Comparison of ENCODE assay signal across 1 cellular context in the genomic region with DNA sequence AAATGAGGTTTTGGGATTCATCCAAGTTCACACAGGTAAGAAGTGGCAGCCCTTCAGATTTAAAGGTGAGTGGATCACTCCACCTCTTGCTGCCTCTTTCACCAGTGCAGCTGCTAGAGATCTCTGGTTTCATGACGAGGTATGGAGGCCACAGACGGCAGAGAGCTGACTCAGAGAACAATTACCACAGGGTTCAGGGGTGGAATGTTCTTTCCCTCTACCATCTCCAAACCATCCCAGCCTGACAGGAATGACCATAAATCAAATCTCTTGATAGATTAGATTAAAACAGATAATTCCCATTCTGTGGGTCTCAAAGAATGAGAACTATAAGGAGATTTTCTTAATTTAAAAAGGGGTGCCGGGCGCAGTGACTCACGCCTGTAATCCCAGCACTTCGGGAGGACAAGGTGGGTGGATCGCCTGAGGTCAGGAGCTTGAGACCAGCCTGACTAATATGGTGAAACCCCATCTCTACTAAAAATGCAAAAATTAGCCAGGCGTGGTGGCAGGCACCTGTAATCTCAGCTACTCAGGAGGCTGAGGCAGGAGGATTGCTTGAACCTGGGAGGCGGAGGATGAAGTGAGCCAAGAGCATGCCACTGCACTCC.
TF ChIP-seq lines count a peak whose summit lies in the region.

No MANE protein-coding gene starts in this region.

TF ChIP-seq in IMR-90, 13 proteins besides CTCF, POLR2A, EP300 and RAD21:
- TF ChIP-seq RFX5 (IDR thresholded peaks at IDR 0.05; ENCODE audit: low read depth, low read length) (no peak), CEBPB (IDR thresholded peaks at IDR 0.05; ENCODE audit: low read depth, low read length) (no peak), RCOR1 (IDR thresholded peaks at IDR 0.05; ENCODE audit: insufficient replicate concordance, low read length) (no peak), CHD1 (IDR thresholded peaks at IDR 0.05; ENCODE audit: low read depth, low read length) (no peak), MAZ (IDR thresholded peaks at IDR 0.05; ENCODE audit: borderline replicate concordance, low read depth, low read length) (no peak)
